14 cellular contexts compared by ENCODE assay signal in genomic region chr16:15636392-15636873, GRCh38. TPM values are rescaled to one million over a fixed set of nuclear protein-coding genes. Genes with fewer than 3 reads are reported as not detected.
A peak's percentile ranks its signal among the peaks of the same experiment; 100 is the strongest.
DNase-seq lines count a peak whose midpoint lies in the region; ATAC-seq and TF ChIP-seq lines count a peak whose summit lies in the region.
"Had no signal": no experiment of that assay in that cellular context is flagged by ENCODE, and none has a peak within 500 bp of the region (broad histone marks: within the 10 kb centered on the region; RNA-seq: fewer than 3 reads in every experiment).

No MANE protein-coding gene starts in this region.

- intact Hi-C loops in posterior cingulate gyrus (cut with DNase I): no loop called here

- H3K4me3 ChIP-seq in endodermal cell (ENCODE audit: low read length): no peak overlapping the region

- in situ Hi-C loops in KBM-7 (cut with MboI; ENCODE audit: low pct_unique_long_range_greater_than_20kb, low sequenced_read_pairs): no loop called here

- no peaks in the 10 kb centered on the region for H3K9me3 Mint-ChIP-seq in activated T-cell treated with anti-CD3 and anti-CD28 coated beads, Interleukin-2, amount 50 U/mL, for 24 hours
- H3K9me3 Mint-ChIP-seq in endodermal cell: peaks cover 4% of the 10 kb centered on the region

- H3K9me3 ChIP-seq in endodermal cell (ENCODE audit: control insufficient read depth, low read length): peaks cover 7% of the 10 kb centered on the region

- H3K36me3 Mint-ChIP-seq in activated T-cell treated with anti-CD3 and anti-CD28 coated beads, Interleukin-2, amount 50 U/mL, for 24 hours (ENCODE audit: low read depth): peaks cover 89% of the 10 kb centered on the region
- H3K36me3 Mint-ChIP-seq in endodermal cell (ENCODE audit: low read depth): peaks cover 70% of the 10 kb centered on the region

- no peak overlapping the region for H3K27ac ChIP-seq in endodermal cell (ENCODE audit: low read depth, low read length)

- peaks cover 84% of the 10 kb centered on the region for H3K4me1 Mint-ChIP-seq in activated T-cell treated with anti-CD3 and anti-CD28 coated beads, Interleukin-2, amount 50 U/mL, for 24 hours (ENCODE audit: low read depth)
- no peaks in the 10 kb centered on the region for H3K4me1 Mint-ChIP-seq in endodermal cell

- no peak overlapping the region for H3K9ac ChIP-seq in endodermal cell (ENCODE audit: extremely low read depth, low read length, poor library complexity, severe bottlenecking)

- no peaks in the 10 kb centered on the region for H3K27me3 Mint-ChIP-seq in activated T-cell treated with anti-CD3 and anti-CD28 coated beads, Interleukin-2, amount 50 U/mL, for 24 hours
- no peaks in the 10 kb centered on the region for H3K27me3 Mint-ChIP-seq in endodermal cell (ENCODE audit: insufficient read depth)

- peak overlapping the region; percentile 8 for H3K4me3 Mint-ChIP-seq in activated T-cell treated with anti-CD3 and anti-CD28 coated beads, Interleukin-2, amount 50 U/mL, for 24 hours
- H3K4me3 Mint-ChIP-seq in endodermal cell: no peak overlapping the region

- no peaks in the 10 kb centered on the region for H3K4me1 ChIP-seq in endodermal cell (ENCODE audit: control insufficient read depth, insufficient read depth, low read length)

- no peak for TF ChIP-seq CTCF in endodermal cell (conservative IDR thresholded peaks at IDR 0.05)

- H3K36me3 ChIP-seq in endodermal cell (ENCODE audit: control insufficient read depth, insufficient read depth, low read length): peaks cover 72% of the 10 kb centered on the region

- peak; percentile 40 for ATAC-seq in stimulated activated naive CD8-positive, alpha-beta T cell treated with anti-CD3 and anti-CD28 coated beads, Interleukin-15, Interleukin-2, amounts not matched to agents 100 U/mL and 50 U/mL, for 24 hours
- ATAC-seq in HG02642 (IDR thresholded peaks at IDR 0.05; ENCODE audit: poor library complexity, unreplicated experiment): no peak
- ATAC-seq: right cardiac atrium had no signal

- no peak for DNase-seq in activated T-cell treated with anti-CD3 and anti-CD28 coated beads, Interleukin-2, amount 50 U/mL, for 24 hours
- no peak for DNase-seq in activated T-cell treated with anti-CD3 and anti-CD28 coated beads for 4 hours
- DNase-seq in KBM-7: peak; percentile 19
- DNase-seq in central memory CD4-positive, alpha-beta T cell: peak; percentile 30
- no peak for DNase-seq in stimulated activated naive CD8-positive, alpha-beta T cell treated with anti-CD3 and anti-CD28 coated beads, Interleukin-15, Interleukin-2, amounts not matched to agents 100 U/mL and 50 U/mL, for 24 hours
- no peak for DNase-seq in posterior cingulate gyrus
- DNase-seq in endodermal cell: no peak
- DNase-seq: cortex of kidney, DND-41, NCI-H1417, right cardiac atrium, SIG-M5, trophoblast cell had no signal

- no peaks in the 10 kb centered on the region for H3K27me3 ChIP-seq in endodermal cell (ENCODE audit: control insufficient read depth, insufficient read depth, low read length, poor library complexity, severe bottlenecking)

- peak overlapping the region; percentile 90 for H3K27ac Mint-ChIP-seq in activated T-cell treated with anti-CD3 and anti-CD28 coated beads, Interleukin-2, amount 50 U/mL, for 24 hours
- no peak overlapping the region for H3K27ac Mint-ChIP-seq in endodermal cell

RNA-seq across cellular contexts. Expression of gene MARF1, which starts 6.5 kb away (rescaled TPM):
- total RNA-seq in endodermal cell: 10 to 100 TPM; 39.3 to 39.6 TPM
- polyA plus RNA-seq in endodermal cell (2013, experiment 1 of 2): 29.8 TPM
- 25.0 TPM for polyA plus RNA-seq in endodermal cell (2013, experiment 2 of 2)

RNA-seq across cellular contexts. Expression of gene NDE1, which starts 13.6 kb away (rescaled TPM):
- total RNA-seq in endodermal cell: 10 to 100 TPM; 60.5 to 69.2 TPM
- 75.0 TPM for polyA plus RNA-seq in endodermal cell (2013, experiment 1 of 2)
- polyA plus RNA-seq in endodermal cell (2013, experiment 2 of 2): 73.9 TPM

Comparison
In these comparisons a context has a peak if more than half of its experiments do, and no peak if none do; other contexts are left out.
1. DNase-seq: peak in KBM-7 (single experiment) and central memory CD4-positive, alpha-beta T cell (single experiment); none in activated T-cell treated with anti-CD3 and anti-CD28 coated beads, Interleukin-2, amount 50 U/mL, for 24 hours (single experiment), activated T-cell treated with anti-CD3 and anti-CD28 coated beads for 4 hours (single experiment), stimulated activated naive CD8-positive, alpha-beta T cell treated with anti-CD3 and anti-CD28 coated beads, Interleukin-15, Interleukin-2, amounts not matched to agents 100 U/mL and 50 U/mL, for 24 hours (single experiment), posterior cingulate gyrus (0 of 10) and endodermal cell (single experiment).